18 cellular contexts compared by ENCODE assay signal in genomic region chr22:45617948-45618347, GRCh38. TPM values are rescaled to one million over a fixed set of nuclear protein-coding genes. Genes with fewer than 3 reads are reported as not detected.
A peak's percentile ranks its signal among the peaks of the same experiment; 100 is the strongest.
DNase-seq lines count a peak whose midpoint lies in the region; ATAC-seq, FAIRE-seq and TF ChIP-seq lines count a peak whose summit lies in the region.
"Had no signal": no experiment of that assay in that cellular context is flagged by ENCODE, and none has a peak within 500 bp of the region (broad histone marks: within the 10 kb centered on the region; RNA-seq: fewer than 3 reads in every experiment).

No MANE protein-coding gene starts in this region.

- H3K4me3 Mint-ChIP-seq in astrocyte (ENCODE audit: unreplicated experiment): peak overlapping the region; percentile 28
- H3K4me3 Mint-ChIP-seq: B cell; CD4-positive, alpha-beta memory T cell; GM23338 had no signal

- no peaks in the 10 kb centered on the region for H3K36me3 ChIP-seq in astrocyte (ENCODE audit: insufficient read depth, low read length)

- H3K36me3 Mint-ChIP-seq in astrocyte (ENCODE audit: low read depth, unreplicated experiment): no peaks in the 10 kb centered on the region
- H3K36me3 Mint-ChIP-seq: CD4-positive, alpha-beta memory T cell had no signal

- H3K27me3 Mint-ChIP-seq in astrocyte (ENCODE audit: low read depth, unreplicated experiment): no peaks in the 10 kb centered on the region

- H3K27ac Mint-ChIP-seq in astrocyte (ENCODE audit: unreplicated experiment): no peak overlapping the region
- H3K27ac Mint-ChIP-seq: B cell; CD4-positive, alpha-beta memory T cell had no signal

- peaks cover 3% of the 10 kb centered on the region for H3K4me1 ChIP-seq in astrocyte (ENCODE audit: insufficient read depth, low read length)

- no peak overlapping the region for H3K4me2 ChIP-seq in astrocyte (ENCODE audit: low read length)
- H3K4me2 ChIP-seq: GM23338 had no signal

- no peak for TF ChIP-seq CTCF in astrocyte (IDR thresholded peaks at IDR 0.05; ENCODE audit: insufficient read depth, low read depth, low read length)

- H3K4me3 ChIP-seq in astrocyte (ENCODE audit: insufficient read depth, low read depth, low read length): no peak overlapping the region
- H3K4me3 ChIP-seq: GM23338 had no signal

- no peak for FAIRE-seq in astrocyte (lab: Jason Lieb, UNC)
- FAIRE-seq in urothelium cell line (lab: Jason Lieb, UNC): peak; percentile 46
- FAIRE-seq: A204.1, D721Med, G401.6, GM12891 had no signal

- H3K9ac ChIP-seq in astrocyte (ENCODE audit: low read length): no peak overlapping the region

- no peaks in the 10 kb centered on the region for H3K4me1 Mint-ChIP-seq in astrocyte (ENCODE audit: low read depth, unreplicated experiment)
- H3K4me1 Mint-ChIP-seq: B cell had no signal

- no peaks in the 10 kb centered on the region for H4K20me1 ChIP-seq in astrocyte (ENCODE audit: insufficient read depth, low read length)

- ATAC-seq in left colon (peak; percentile 59), GM21447 (IDR thresholded peaks at IDR 0.05; ENCODE audit: unreplicated experiment) (no peak)
- ATAC-seq: GM23338 had no signal

- H3K27ac ChIP-seq in astrocyte (ENCODE audit: low read depth, low read length): no peak overlapping the region

- H3K9me3 Mint-ChIP-seq in astrocyte (ENCODE audit: unreplicated experiment): peaks cover 9% of the 10 kb centered on the region

- H3K79me2 ChIP-seq in astrocyte (ENCODE audit: insufficient read depth, low read length): no peaks in the 10 kb centered on the region

- intact Hi-C loops in left colon (cut with DNase I, micrococcal nuclease): no loop called here

- no peak overlapping the region for H2AFZ ChIP-seq in astrocyte (ENCODE audit: low read depth, low read length)
- H2AFZ ChIP-seq: GM23338 had no signal

- H3K9me3 ChIP-seq in astrocyte (ENCODE audit: insufficient read depth, low read depth, low read length): no peaks in the 10 kb centered on the region

- no peaks in the 10 kb centered on the region for H3K27me3 ChIP-seq in astrocyte (ENCODE audit: insufficient read depth, low read length)

- peak; percentile 43 to 72 for DNase-seq in NCI-H526 (lab: John Stamatoyannopoulos, UW)
- DNase-seq in astrocyte (ENCODE audit: low read depth): no peak
- DNase-seq in left colon: no peak
- DNase-seq in urothelium cell line (ENCODE audit: low spot score): no peak
- no peak for DNase-seq in NCI-H128 (lab: John Stamatoyannopoulos, UW; ENCODE audit: unreplicated experiment)
- DNase-seq in HK-2 (ENCODE audit: unreplicated experiment): no peak
- DNase-seq: C1 segment of cervical spinal cord; CD4-positive, alpha-beta memory T cell; DMS153; DMS79 treated with DMSO at 0.1 percent for 48 hours; H7 had no signal

RNA-seq across cellular contexts. Expression of gene ATXN10, which starts 53.7 kb away (rescaled TPM):
- total RNA-seq in astrocyte (189 and 195 TPM in 2 replicates), left colon (10 to 100 TPM; 65.6 to 69.9 TPM)

Comparison
In these comparisons a context has a peak if more than half of its experiments do, and no peak if none do; other contexts are left out.
1. DNase-seq: peak in NCI-H526 (2 of 2); none in astrocyte (single experiment), left colon (0 of 2), urothelium cell line (single experiment), NCI-H128 (single experiment) and HK-2 (single experiment).